8 cellular contexts compared by ENCODE assay signal in the genomic region with DNA sequence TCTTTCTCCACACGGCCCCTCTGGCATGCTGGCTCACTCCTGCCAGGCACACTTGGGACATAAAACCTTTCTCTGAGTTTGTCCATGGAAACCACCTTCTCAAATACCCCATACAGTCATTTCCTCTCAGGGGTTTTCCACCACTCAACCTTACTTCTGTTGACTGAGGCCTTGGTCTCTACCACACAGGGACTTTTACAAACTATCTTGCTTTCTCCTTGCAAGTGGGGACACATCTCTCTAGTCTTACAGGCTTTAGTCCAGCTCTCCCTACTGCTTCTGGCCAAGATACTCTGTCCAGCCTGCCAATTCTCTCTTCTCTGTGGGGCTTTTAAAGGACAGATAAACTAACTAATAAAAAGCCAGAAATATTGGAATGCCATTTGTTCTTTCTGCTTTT.
DNase-seq lines count a peak whose midpoint lies in the region; ATAC-seq lines count a peak whose summit lies in the region.
"Not testable (repeated sequence)": the region's sequence is repeated elsewhere in the genome, so short reads cannot be mapped to it uniquely, and the experiment has no call there.

No MANE protein-coding gene starts in this region.

- not testable (repeated sequence) for DNase-seq in activated T-cell treated with anti-CD3 and anti-CD28 coated beads, Interleukin-2, amount 50 U/mL, for 4 hours; Right ventricle myocardium superior
- DNase-seq in stimulated activated naive CD8-positive, alpha-beta T cell treated with anti-CD3 and anti-CD28 coated beads, Interleukin-15, amount 100 ng/mL, for 72 hours = peak; percentile 35 to 51

- H3K36me3 Mint-ChIP-seq in activated T-cell treated with anti-CD3 and anti-CD28 coated beads, Interleukin-2, amount 50 U/mL, for 4 hours (ENCODE audit: insufficient read depth) = not testable (repeated sequence)

- not testable (repeated sequence) for H3K4me3 Mint-ChIP-seq in activated T-cell treated with anti-CD3 and anti-CD28 coated beads, Interleukin-2, amount 50 U/mL, for 4 hours
- H3K4me3 Mint-ChIP-seq in stimulated activated naive CD8-positive, alpha-beta T cell treated with anti-CD3 and anti-CD28 coated beads, Interleukin-15, amount 100 ng/mL, for 72 hours = peak overlapping the region; percentile 30 to 70

- H3K27ac Mint-ChIP-seq in stimulated activated naive CD8-positive, alpha-beta T cell treated with anti-CD3 and anti-CD28 coated beads, Interleukin-15, amount 100 ng/mL, for 72 hours = peak overlapping the region; percentile 91 to 95

- H3K9me3 Mint-ChIP-seq in activated T-cell treated with anti-CD3 and anti-CD28 coated beads, Interleukin-2, amount 50 U/mL, for 4 hours; stimulated activated naive CD8-positive, alpha-beta T cell treated with anti-CD3 and anti-CD28 coated beads, Interleukin-15, amount 100 ng/mL, for 72 hours: not testable (repeated sequence)

- ATAC-seq in GM18520 (IDR thresholded peaks at IDR 0.05; ENCODE audit: unreplicated experiment) (peak; percentile 90), GM19452 (IDR thresholded peaks at IDR 0.05; ENCODE audit: unreplicated experiment) (peak; percentile 84), HG02571 (IDR thresholded peaks at IDR 0.05; ENCODE audit: unreplicated experiment) (peak; percentile 92), HG03060 (IDR thresholded peaks at IDR 0.05; ENCODE audit: low read depth, unreplicated experiment) (peak; percentile 64), HG03520 (IDR thresholded peaks at IDR 0.05; ENCODE audit: unreplicated experiment) (peak; percentile 76), Right ventricle myocardium superior (ENCODE audit: poor library complexity) (peak; percentile 52)
- peak; percentile 92 to 94 for ATAC-seq in activated T-cell treated with anti-CD3 and anti-CD28 coated beads, Interleukin-2, amount 50 U/mL, for 4 hours
- ATAC-seq in stimulated activated naive CD8-positive, alpha-beta T cell treated with anti-CD3 and anti-CD28 coated beads, Interleukin-15, amount 100 ng/mL, for 72 hours = peak; percentile 98

- intact Hi-C loops in Right ventricle myocardium superior (cut with DNase I) = not testable (repeated sequence)

- H3K27me3 Mint-ChIP-seq in activated T-cell treated with anti-CD3 and anti-CD28 coated beads, Interleukin-2, amount 50 U/mL, for 4 hours (ENCODE audit: low read depth); stimulated activated naive CD8-positive, alpha-beta T cell treated with anti-CD3 and anti-CD28 coated beads, Interleukin-15, amount 100 ng/mL, for 72 hours: not testable (repeated sequence)

- peaks cover 20% of the 10 kb centered on the region for H3K4me1 Mint-ChIP-seq in activated T-cell treated with anti-CD3 and anti-CD28 coated beads, Interleukin-2, amount 50 U/mL, for 4 hours (ENCODE audit: low read depth)
- H3K4me1 Mint-ChIP-seq in stimulated activated naive CD8-positive, alpha-beta T cell treated with anti-CD3 and anti-CD28 coated beads, Interleukin-15, amount 100 ng/mL, for 72 hours = peaks cover 62% of the 10 kb centered on the region
